7 cellular contexts compared by ENCODE assay signal in genomic region chr1:34279971-34280370, GRCh38.
"Had no signal": no experiment of that assay in that cellular context is flagged by ENCODE, and none has a peak within 500 bp of the region (broad histone marks: within the 10 kb centered on the region; RNA-seq: fewer than 3 reads in every experiment).

No MANE protein-coding gene starts in this region.

- H3K4me3 ChIP-seq: K562 had no signal

- H3K4me1 Mint-ChIP-seq: IgD-negative memory B cell had no signal

- DNase-seq: IMR-90, KBM-7, KG1 had no signal

- H3K27ac ChIP-seq: HL-60 had no signal

- ATAC-seq: HepG2, K562 had no signal

- H3K36me3 Mint-ChIP-seq: IgD-negative memory B cell had no signal

- H3K4me3 Mint-ChIP-seq: IgD-negative memory B cell had no signal

- H3K27ac Mint-ChIP-seq: IgD-negative memory B cell had no signal
